Comparison of ENCODE assay signal across 8 cellular contexts in the genomic region with DNA sequence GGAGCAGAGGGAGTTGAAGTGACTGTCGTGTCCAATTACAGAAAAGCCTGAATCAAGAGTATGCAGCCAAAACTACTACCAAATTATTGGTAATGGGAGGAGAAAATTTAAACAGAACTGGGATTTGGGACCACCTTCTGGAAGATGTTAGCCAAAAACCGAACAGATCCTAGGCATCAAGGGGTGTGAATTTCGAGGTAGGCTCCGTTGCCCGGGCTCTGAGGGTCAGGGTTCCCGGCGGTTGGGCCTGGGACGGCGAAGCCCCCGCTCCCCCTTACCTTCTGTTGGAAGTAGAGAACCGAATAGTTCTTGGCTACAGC. TPM values are rescaled to one million over a fixed set of nuclear protein-coding genes. Genes with fewer than 3 reads are reported as not detected.
DNase-seq lines count a peak whose midpoint lies in the region; ATAC-seq and TF ChIP-seq lines count a peak whose summit lies in the region.

No MANE protein-coding gene starts in this region.

- peaks cover 8% of the 10 kb centered on the region for H3K79me2 ChIP-seq in neural cell (replicated peaks; ENCODE audit: insufficient read depth, low read length)

- peaks cover 34% of the 10 kb centered on the region for H3K36me3 Mint-ChIP-seq in dendritic cell treated with granulocyte-macrophage colony-stimulating factor and Interleukin-4, amounts not matched to agents 40 ng/mL and 50 ng/mL, for 4 days (ENCODE audit: low read depth)

- intact Hi-C loops in dendritic cell treated with granulocyte-macrophage colony-stimulating factor and Interleukin-4, amounts not matched to agents 40 ng/mL and 50 ng/mL, for 4 days (cut with micrococcal nuclease), result loop anchor here (1.0 to 2.0 kb wide), 4 partner anchors 11 to 295 kb away; a partner anchor contains a TSS

- peak overlapping the region; percentile 38 for H3K4me2 ChIP-seq in neural cell (ENCODE audit: low read length)

- H3K36me3 ChIP-seq in KOPT-K1 (ENCODE audit: insufficient read depth, low read length) (no peaks in the 10 kb centered on the region), neural cell (ENCODE audit: insufficient read depth, low read length) (no peaks in the 10 kb centered on the region)

- no peaks in the 10 kb centered on the region for H3K9me2 ChIP-seq in neural cell (ENCODE audit: insufficient read depth, low read length)

- no peak for TF ChIP-seq POLR2A in GM18505 (IDR thresholded peaks at IDR 0.05; ENCODE audit: borderline replicate concordance, extremely low read depth, insufficient read depth, insufficient read length)

- no peaks in the 10 kb centered on the region for H3K9me3 Mint-ChIP-seq in dendritic cell treated with granulocyte-macrophage colony-stimulating factor and Interleukin-4, amounts not matched to agents 40 ng/mL and 50 ng/mL, for 4 days

- TF ChIP-seq RAD21 in neural cell (conservative IDR thresholded peaks at IDR 0.05), result no peak

- peaks cover 67% of the 10 kb centered on the region for H3K4me1 Mint-ChIP-seq in dendritic cell treated with granulocyte-macrophage colony-stimulating factor and Interleukin-4, amounts not matched to agents 40 ng/mL and 50 ng/mL, for 4 days (ENCODE audit: low read depth)

- H3K4me3 Mint-ChIP-seq in dendritic cell treated with granulocyte-macrophage colony-stimulating factor and Interleukin-4, amounts not matched to agents 40 ng/mL and 50 ng/mL, for 4 days, result peak overlapping the region; percentile 100

- H3K27me3 Mint-ChIP-seq in dendritic cell treated with granulocyte-macrophage colony-stimulating factor and Interleukin-4, amounts not matched to agents 40 ng/mL and 50 ng/mL, for 4 days, result no peaks in the 10 kb centered on the region

- H3K27ac ChIP-seq in KOPT-K1 (ENCODE audit: low read depth, low read length, poor library complexity, severe bottlenecking), result peak overlapping the region; percentile 66
- no peak overlapping the region for H3K27ac ChIP-seq in neural cell (ENCODE audit: low read length)

- H4K20me1 ChIP-seq in neural cell (ENCODE audit: insufficient read depth), result no peaks in the 10 kb centered on the region

- peak overlapping the region; percentile 70 for H3K9ac ChIP-seq in neural cell (ENCODE audit: low read length)

- H2AFZ ChIP-seq in neural cell (ENCODE audit: low read depth, low read length), result peak overlapping the region; percentile 84

- peak; percentile 4 for ATAC-seq in GM18505 (IDR thresholded peaks at IDR 0.05; ENCODE audit: unreplicated experiment)

- no peaks in the 10 kb centered on the region for H3F3A ChIP-seq in neural cell (ENCODE audit: insufficient read depth, low read length, poor library complexity, severe bottlenecking)

- H3K4me3 ChIP-seq in neural cell (ENCODE audit: low read length), result peak overlapping the region; percentile 73

- H3K9me3 ChIP-seq in KOPT-K1 (ENCODE audit: insufficient read depth, low read length, poor library complexity, severe bottlenecking) (no peaks in the 10 kb centered on the region), neural cell (ENCODE audit: low read length) (no peaks in the 10 kb centered on the region)

- no peak for TF ChIP-seq EP300 in neural cell (conservative IDR thresholded peaks at IDR 0.05; ENCODE audit: poor library complexity, severe bottlenecking)

- no peaks in the 10 kb centered on the region for H3K27me3 ChIP-seq in neural cell (ENCODE audit: insufficient read depth, low read depth, low read length)

- TF ChIP-seq CTCF in neural cell (IDR thresholded peaks at IDR 0.05; ENCODE audit: poor library complexity, severe bottlenecking), result no peak

- no peak for DNase-seq in inferior parietal cortex (ENCODE audit: extremely low spot score)
- DNase-seq in central memory CD4-positive, alpha-beta T cell, result no peak
- DNase-seq in UCSD-AML1 (lab: John Stamatoyannopoulos, UW; ENCODE audit: unreplicated experiment), result no peak
- DNase-seq in iPS-NIHi11 (ENCODE audit: low spot score), result no peak

- H3K27ac Mint-ChIP-seq in dendritic cell treated with granulocyte-macrophage colony-stimulating factor and Interleukin-4, amounts not matched to agents 40 ng/mL and 50 ng/mL, for 4 days, result peak overlapping the region; percentile 100

TF ChIP-seq in neural cell, 6 proteins besides CTCF, POLR2A, EP300 and RAD21:
- TF ChIP-seq, protein P1, sequence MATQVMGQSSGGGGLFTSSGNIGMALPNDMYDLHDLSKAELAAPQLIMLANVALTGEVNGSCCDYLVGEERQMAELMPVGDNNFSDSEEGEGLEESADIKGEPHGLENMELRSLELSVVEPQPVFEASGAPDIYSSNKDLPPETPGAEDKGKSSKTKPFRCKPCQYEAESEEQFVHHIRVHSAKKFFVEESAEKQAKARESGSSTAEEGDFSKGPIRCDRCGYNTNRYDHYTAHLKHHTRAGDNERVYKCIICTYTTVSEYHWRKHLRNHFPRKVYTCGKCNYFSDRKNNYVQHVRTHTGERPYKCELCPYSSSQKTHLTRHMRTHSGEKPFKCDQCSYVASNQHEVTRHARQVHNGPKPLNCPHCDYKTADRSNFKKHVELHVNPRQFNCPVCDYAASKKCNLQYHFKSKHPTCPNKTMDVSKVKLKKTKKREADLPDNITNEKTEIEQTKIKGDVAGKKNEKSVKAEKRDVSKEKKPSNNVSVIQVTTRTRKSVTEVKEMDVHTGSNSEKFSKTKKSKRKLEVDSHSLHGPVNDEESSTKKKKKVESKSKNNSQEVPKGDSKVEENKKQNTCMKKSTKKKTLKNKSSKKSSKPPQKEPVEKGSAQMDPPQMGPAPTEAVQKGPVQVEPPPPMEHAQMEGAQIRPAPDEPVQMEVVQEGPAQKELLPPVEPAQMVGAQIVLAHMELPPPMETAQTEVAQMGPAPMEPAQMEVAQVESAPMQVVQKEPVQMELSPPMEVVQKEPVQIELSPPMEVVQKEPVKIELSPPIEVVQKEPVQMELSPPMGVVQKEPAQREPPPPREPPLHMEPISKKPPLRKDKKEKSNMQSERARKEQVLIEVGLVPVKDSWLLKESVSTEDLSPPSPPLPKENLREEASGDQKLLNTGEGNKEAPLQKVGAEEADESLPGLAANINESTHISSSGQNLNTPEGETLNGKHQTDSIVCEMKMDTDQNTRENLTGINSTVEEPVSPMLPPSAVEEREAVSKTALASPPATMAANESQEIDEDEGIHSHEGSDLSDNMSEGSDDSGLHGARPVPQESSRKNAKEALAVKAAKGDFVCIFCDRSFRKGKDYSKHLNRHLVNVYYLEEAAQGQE (IDR thresholded peaks at IDR 0.05; ENCODE audit: borderline replicate concordance), result no peak
- TF ChIP-seq TAF1 (IDR thresholded peaks at IDR 0.05; ENCODE audit: low read depth), result no peak
- TF ChIP-seq EZH2 (IDR thresholded peaks at IDR 0.05; ENCODE audit: borderline replicate concordance, insufficient read depth, low read length, poor library complexity, severe bottlenecking), result no peak
- TF ChIP-seq MXI1 (conservative IDR thresholded peaks at IDR 0.05; ENCODE audit: poor library complexity, severe bottlenecking), result no peak
- TF ChIP-seq SMC3 (conservative IDR thresholded peaks at IDR 0.05; ENCODE audit: poor library complexity), result no peak
- TF ChIP-seq POLR2AphosphoS5 (IDR thresholded peaks at IDR 0.05), result no peak

RNA-seq across cellular contexts. Expression of a gene that starts 0.3 kb away (rescaled TPM):
- polyA plus RNA-seq in neural cell, result 6.1 and 13.3 TPM in 2 replicates
- polyA minus RNA-seq in neural cell, result 9.4 and 9.5 TPM in 2 replicates

RNA-seq across cellular contexts. Expression of a gene that starts 1.6 kb away (rescaled TPM):
- 0.26 and 2.3 TPM in 2 replicates for polyA plus RNA-seq in neural cell
- 1.3 and 2.2 TPM in 2 replicates for polyA minus RNA-seq in neural cell
